In the genomic region with DNA sequence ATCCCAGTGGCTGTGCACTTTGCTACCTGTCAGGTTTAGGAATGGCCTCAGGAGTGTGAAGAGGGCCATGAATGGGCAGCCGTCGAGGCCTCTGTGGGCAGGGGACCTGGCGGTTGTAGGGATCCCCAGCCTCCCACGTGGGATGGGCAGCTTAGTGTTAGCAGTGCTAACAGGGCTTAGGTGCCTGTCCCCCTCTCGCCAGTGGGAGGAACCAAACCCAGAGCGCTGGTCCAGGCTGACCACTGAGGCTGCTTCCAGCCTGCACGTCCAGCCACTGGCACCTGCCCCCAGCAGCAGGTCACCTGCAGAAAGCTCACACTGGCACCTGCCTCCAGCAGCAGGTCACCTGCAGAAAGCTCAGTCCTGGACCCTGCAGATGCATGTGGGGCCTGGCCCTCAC, we compare ENCODE assay signal across 1 cellular context.
A peak's percentile ranks its signal among the peaks of the same experiment; 100 is the strongest.
TF ChIP-seq lines count a peak whose summit lies in the region.

No MANE protein-coding gene starts in this region.

TF ChIP-seq in K562, 482 proteins besides CTCF, POLR2A, EP300 and RAD21:
- TF ChIP-seq, protein P1, sequence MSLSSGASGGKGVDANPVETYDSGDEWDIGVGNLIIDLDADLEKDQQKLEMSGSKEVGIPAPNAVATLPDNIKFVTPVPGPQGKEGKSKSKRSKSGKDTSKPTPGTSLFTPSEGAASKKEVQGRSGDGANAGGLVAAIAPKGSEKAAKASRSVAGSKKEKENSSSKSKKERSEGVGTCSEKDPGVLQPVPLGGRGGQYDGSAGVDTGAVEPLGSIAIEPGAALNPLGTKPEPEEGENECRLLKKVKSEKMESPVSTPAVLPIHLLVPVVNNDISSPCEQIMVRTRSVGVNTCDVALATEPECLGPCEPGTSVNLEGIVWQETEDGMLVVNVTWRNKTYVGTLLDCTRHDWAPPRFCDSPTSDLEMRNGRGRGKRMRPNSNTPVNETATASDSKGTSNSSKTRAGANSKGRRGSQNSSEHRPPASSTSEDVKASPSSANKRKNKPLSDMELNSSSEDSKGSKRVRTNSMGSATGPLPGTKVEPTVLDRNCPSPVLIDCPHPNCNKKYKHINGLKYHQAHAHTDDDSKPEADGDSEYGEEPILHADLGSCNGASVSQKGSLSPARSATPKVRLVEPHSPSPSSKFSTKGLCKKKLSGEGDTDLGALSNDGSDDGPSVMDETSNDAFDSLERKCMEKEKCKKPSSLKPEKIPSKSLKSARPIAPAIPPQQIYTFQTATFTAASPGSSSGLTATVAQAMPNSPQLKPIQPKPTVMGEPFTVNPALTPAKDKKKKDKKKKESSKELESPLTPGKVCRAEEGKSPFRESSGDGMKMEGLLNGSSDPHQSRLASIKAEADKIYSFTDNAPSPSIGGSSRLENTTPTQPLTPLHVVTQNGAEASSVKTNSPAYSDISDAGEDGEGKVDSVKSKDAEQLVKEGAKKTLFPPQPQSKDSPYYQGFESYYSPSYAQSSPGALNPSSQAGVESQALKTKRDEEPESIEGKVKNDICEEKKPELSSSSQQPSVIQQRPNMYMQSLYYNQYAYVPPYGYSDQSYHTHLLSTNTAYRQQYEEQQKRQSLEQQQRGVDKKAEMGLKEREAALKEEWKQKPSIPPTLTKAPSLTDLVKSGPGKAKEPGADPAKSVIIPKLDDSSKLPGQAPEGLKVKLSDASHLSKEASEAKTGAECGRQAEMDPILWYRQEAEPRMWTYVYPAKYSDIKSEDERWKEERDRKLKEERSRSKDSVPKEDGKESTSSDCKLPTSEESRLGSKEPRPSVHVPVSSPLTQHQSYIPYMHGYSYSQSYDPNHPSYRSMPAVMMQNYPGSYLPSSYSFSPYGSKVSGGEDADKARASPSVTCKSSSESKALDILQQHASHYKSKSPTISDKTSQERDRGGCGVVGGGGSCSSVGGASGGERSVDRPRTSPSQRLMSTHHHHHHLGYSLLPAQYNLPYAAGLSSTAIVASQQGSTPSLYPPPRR (CRISPR knock-in tag; IDR thresholded peaks at IDR 0.05; ENCODE audit: borderline replicate concordance): no peak
- TF ChIP-seq, protein P2, sequence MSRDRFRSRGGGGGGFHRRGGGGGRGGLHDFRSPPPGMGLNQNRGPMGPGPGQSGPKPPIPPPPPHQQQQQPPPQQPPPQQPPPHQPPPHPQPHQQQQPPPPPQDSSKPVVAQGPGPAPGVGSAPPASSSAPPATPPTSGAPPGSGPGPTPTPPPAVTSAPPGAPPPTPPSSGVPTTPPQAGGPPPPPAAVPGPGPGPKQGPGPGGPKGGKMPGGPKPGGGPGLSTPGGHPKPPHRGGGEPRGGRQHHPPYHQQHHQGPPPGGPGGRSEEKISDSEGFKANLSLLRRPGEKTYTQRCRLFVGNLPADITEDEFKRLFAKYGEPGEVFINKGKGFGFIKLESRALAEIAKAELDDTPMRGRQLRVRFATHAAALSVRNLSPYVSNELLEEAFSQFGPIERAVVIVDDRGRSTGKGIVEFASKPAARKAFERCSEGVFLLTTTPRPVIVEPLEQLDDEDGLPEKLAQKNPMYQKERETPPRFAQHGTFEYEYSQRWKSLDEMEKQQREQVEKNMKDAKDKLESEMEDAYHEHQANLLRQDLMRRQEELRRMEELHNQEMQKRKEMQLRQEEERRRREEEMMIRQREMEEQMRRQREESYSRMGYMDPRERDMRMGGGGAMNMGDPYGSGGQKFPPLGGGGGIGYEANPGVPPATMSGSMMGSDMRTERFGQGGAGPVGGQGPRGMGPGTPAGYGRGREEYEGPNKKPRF (IDR thresholded peaks at IDR 0.05; ENCODE audit: low read depth, low read length): no peak
- TF ChIP-seq GTF2E2 (tag; IDR thresholded peaks at IDR 0.05) (no peak), FOXJ2 (tag; IDR thresholded peaks at IDR 0.05) (no peak), ZNF3 (CRISPR knock-in tag; IDR thresholded peaks at IDR 0.05) (no peak), LCOR (CRISPR knock-in tag; IDR thresholded peaks at IDR 0.05) (no peak), MTA3 (IDR thresholded peaks at IDR 0.05; ENCODE audit: borderline replicate concordance) (no peak), ZNF764 (CRISPR knock-in tag; IDR thresholded peaks at IDR 0.05; ENCODE audit: low read depth) (0 out of 2 replicates have a peak, but pooled peaks have one; percentile 59)
- TF ChIP-seq, protein P3, sequence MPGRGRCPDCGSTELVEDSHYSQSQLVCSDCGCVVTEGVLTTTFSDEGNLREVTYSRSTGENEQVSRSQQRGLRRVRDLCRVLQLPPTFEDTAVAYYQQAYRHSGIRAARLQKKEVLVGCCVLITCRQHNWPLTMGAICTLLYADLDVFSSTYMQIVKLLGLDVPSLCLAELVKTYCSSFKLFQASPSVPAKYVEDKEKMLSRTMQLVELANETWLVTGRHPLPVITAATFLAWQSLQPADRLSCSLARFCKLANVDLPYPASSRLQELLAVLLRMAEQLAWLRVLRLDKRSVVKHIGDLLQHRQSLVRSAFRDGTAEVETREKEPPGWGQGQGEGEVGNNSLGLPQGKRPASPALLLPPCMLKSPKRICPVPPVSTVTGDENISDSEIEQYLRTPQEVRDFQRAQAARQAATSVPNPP (IDR thresholded peaks at IDR 0.05; ENCODE audit: borderline replicate concordance, insufficient read depth, insufficient read length): no peak
